29 cellular contexts compared by ENCODE assay signal in the genomic region with DNA sequence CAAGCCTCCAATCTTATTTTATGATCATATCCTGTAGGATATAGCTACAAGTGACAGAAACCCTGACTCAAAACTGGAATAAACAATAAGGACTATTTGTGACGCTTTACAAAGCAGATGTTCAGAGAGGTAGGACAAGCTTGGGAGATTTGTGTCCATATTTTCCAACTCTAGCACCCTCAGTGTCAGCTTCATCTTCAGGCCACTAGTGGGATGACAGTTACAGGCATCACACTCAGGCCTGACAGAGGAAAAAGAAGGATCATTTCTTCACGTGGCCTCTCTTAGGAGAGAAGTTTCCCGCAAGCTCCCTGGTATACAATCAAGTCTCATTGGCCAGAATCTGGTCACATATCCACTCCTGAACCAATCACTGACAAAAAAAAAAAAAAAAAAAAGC.
"Had no signal": no experiment of that assay in that cellular context is flagged by ENCODE, and none has a peak within 500 bp of the region (broad histone marks: within the 10 kb centered on the region; RNA-seq: fewer than 3 reads in every experiment).

No MANE protein-coding gene starts in this region.

- H3K9me3 Mint-ChIP-seq: activated T-cell treated with anti-CD3 and anti-CD28 coated beads, Interleukin-2, amount 50 U/mL, for 24 hours had no signal

- H3K27ac Mint-ChIP-seq: activated CD8-positive, alpha-beta memory T cell treated with anti-CD3 and anti-CD28 coated beads, Interleukin-2, amount 10 ng/mL, durations not matched to agents 7 days and 5 days; activated naive CD4-positive, alpha-beta T cell treated with anti-CD3 and anti-CD28 coated beads, Interleukin-2, amount 50 U/mL, for 72 hours; activated naive CD8-positive, alpha-beta T cell treated with anti-CD3 and anti-CD28 coated beads, Interleukin-2, amount 50 U/mL, for 24 hours; activated T-cell treated with anti-CD3 and anti-CD28 coated beads, Interleukin-2, amount 50 U/mL, for 24 hours; activated T-helper 1 cell treated with anti-CD3 and anti-CD28 coated beads, Interleukin-12 subunit alpha, Interleukin-12 subunit beta, Interleukin-2, Interleukin-4 antibody, amounts not matched to agents 30 ng/mL and 10 ng/mL and 1 ng/mL, durations not matched to agents 14 hours and 24 hours and 36 hours; T-helper 1 cell treated with Interleukin-12 subunit alpha and Interleukin-12 subunit beta and Interleukin-4 antibody, amounts not matched to agents 30 μg/mL and 1 μg/mL, for 36 hours; WTC11 had no signal

- H3K27ac ChIP-seq: KMS-11, SJSA1 had no signal

- H3K36me3 Mint-ChIP-seq: activated naive CD4-positive, alpha-beta T cell treated with anti-CD3 and anti-CD28 coated beads, Interleukin-2, amount 50 U/mL, for 72 hours; brain had no signal

- H3K4me3 Mint-ChIP-seq: activated CD8-positive, alpha-beta memory T cell treated with anti-CD3 and anti-CD28 coated beads, Interleukin-2, amount 10 ng/mL, durations not matched to agents 7 days and 5 days; activated naive CD8-positive, alpha-beta T cell treated with anti-CD3 and anti-CD28 coated beads, Interleukin-2, amount 50 U/mL, for 24 hours; activated T-cell treated with anti-CD3 and anti-CD28 coated beads, Interleukin-2, amount 50 U/mL, for 24 hours; activated T-helper 1 cell treated with anti-CD3 and anti-CD28 coated beads, Interleukin-12 subunit alpha, Interleukin-12 subunit beta, Interleukin-2, Interleukin-4 antibody, amounts not matched to agents 30 ng/mL and 10 ng/mL and 1 ng/mL, durations not matched to agents 14 hours and 24 hours and 36 hours; brain; T-helper 1 cell treated with Interleukin-12 subunit alpha and Interleukin-12 subunit beta and Interleukin-4 antibody, amounts not matched to agents 30 μg/mL and 1 μg/mL, for 36 hours; WTC11 had no signal

- H3K36me3 ChIP-seq: SJSA1 had no signal

- H3K4me2 ChIP-seq: KMS-11 had no signal

- H3K27me3 ChIP-seq: SJSA1 had no signal

- H3K9ac ChIP-seq: KMS-11 had no signal

- H3K4me1 Mint-ChIP-seq: activated CD8-positive, alpha-beta memory T cell treated with anti-CD3 and anti-CD28 coated beads, Interleukin-2, amount 10 ng/mL, durations not matched to agents 7 days and 5 days had no signal

- H3K9me3 ChIP-seq: SJSA1 had no signal

- DNase-seq: activated CD4-positive, alpha-beta T cell treated with anti-CD3 and anti-CD28 coated beads for 48 hours; activated CD4-positive, alpha-beta T cell treated with anti-CD3 and anti-CD28 coated beads, Interleukin-2, amount 50 U/mL, for 4 hours; activated CD4-positive, CD25-positive, alpha-beta regulatory T cell treated with anti-CD3 and anti-CD28 coated beads, Interleukin-2, amount 50 U/mL, for 72 hours; activated CD8-positive, alpha-beta memory T cell treated with anti-CD3 and anti-CD28 coated beads, Interleukin-2, amount 10 ng/mL, durations not matched to agents 7 days and 5 days; activated effector memory CD4-positive, alpha-beta T cell treated with Interleukin-2 at 50 U/mL for 16 hours; activated naive CD4-positive, alpha-beta T cell treated with Interleukin-2 at 50 U/mL for 16 hours; activated naive CD8-positive, alpha-beta T cell treated with anti-CD3 and anti-CD28 coated beads, Interleukin-2, amount 50 U/mL, for 24 hours; activated T-cell treated with anti-CD3 and anti-CD28 coated beads, Interleukin-2, amount 50 U/mL, for 24 hours; amygdala; cerebellar nuclear complex; NCI-H1092; NCI-H1417; NCI-H1694; NCI-H2029; NCI-H2107; NCI-H2171 treated with DMSO at 0.1 percent for 48 hours; NCI-H345; NCI-H510A; NCI-H69; NK-92 treated with Interleukin-12 subunit alpha and Interleukin-12 subunit beta, amount 100 ng/mL, for 24 hours; PC-3; SHP77 had no signal

- H3K4me3 ChIP-seq: SJSA1 had no signal
